Comparison of ENCODE assay signal across 23 cellular contexts in the genomic region with DNA sequence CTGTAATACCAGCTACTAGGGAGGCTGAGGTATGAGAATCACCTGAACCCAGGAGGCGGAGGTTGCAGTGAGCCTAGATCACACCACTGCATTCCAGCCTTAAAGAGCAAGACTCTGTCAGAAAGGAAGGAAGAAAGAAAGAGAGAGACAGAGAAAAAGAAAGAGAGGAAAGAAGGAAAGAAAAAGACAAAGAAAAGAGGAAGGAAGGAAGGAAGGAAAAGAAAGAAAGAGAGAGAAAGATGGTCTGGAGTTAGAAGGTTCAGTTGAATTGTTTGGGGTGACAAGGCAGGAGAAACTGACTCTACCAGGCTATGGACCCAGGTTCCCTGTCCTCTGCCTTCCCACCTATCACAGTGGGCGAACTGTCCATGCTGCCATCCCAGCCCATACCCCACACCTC. TPM values are rescaled to one million over a fixed set of nuclear protein-coding genes. Genes with fewer than 3 reads are reported as not detected.
A peak's percentile ranks its signal among the peaks of the same experiment; 100 is the strongest.
DNase-seq lines count a peak whose midpoint lies in the region; ATAC-seq and TF ChIP-seq lines count a peak whose summit lies in the region.
"Had no signal": no experiment of that assay in that cellular context is flagged by ENCODE, and none has a peak within 500 bp of the region (broad histone marks: within the 10 kb centered on the region; RNA-seq: fewer than 3 reads in every experiment).

No MANE protein-coding gene starts in this region.

- H3K36me3 Mint-ChIP-seq in activated CD8-positive, alpha-beta T cell treated with anti-CD3 and anti-CD28 coated beads, Interleukin-2, amount 10 ng/mL, durations not matched to agents 7 days and 5 days (ENCODE audit: low read depth) = peaks cover 8% of the 10 kb centered on the region
- peaks cover 8% of the 10 kb centered on the region for H3K36me3 Mint-ChIP-seq in activated CD8-positive, alpha-beta T cell treated with anti-CD3 and anti-CD28 coated beads for 36 hours (ENCODE audit: low read depth)
- peaks cover under 1% of the 10 kb centered on the region for H3K36me3 Mint-ChIP-seq in CD4-positive, alpha-beta T cell (ENCODE audit: low read depth)
- no peaks in the 10 kb centered on the region for H3K36me3 Mint-ChIP-seq in activated B cell treated with CpG ODN at 0.5 μM for 24 hours (ENCODE audit: low read depth)
- peaks cover 0 to 4% (median 0%) of the 10 kb centered on the region in 5 donors for H3K36me3 Mint-ChIP-seq in naive thymus-derived CD4-positive, alpha-beta T cell
- H3K36me3 Mint-ChIP-seq in activated CD4-positive, alpha-beta T cell treated with anti-CD3 and anti-CD28 coated beads, Interleukin-2, amount 10 ng/mL, durations not matched to agents 24 days and 14 days (ENCODE audit: low read depth) = no peaks in the 10 kb centered on the region
- H3K36me3 Mint-ChIP-seq: CD14-positive monocyte had no signal

- no peaks in the 10 kb centered on the region for H3K9me3 Mint-ChIP-seq in activated CD8-positive, alpha-beta T cell treated with anti-CD3 and anti-CD28 coated beads, Interleukin-2, amount 10 ng/mL, durations not matched to agents 7 days and 5 days (ENCODE audit: insufficient read depth)
- no peaks in the 10 kb centered on the region for H3K9me3 Mint-ChIP-seq in activated CD8-positive, alpha-beta T cell treated with anti-CD3 and anti-CD28 coated beads for 36 hours
- H3K9me3 Mint-ChIP-seq in CD4-positive, alpha-beta T cell = no peaks in the 10 kb centered on the region
- no peaks in the 10 kb centered on the region for H3K9me3 Mint-ChIP-seq in activated B cell treated with CpG ODN at 0.5 μM for 24 hours
- no peaks in the 10 kb centered on the region for H3K9me3 Mint-ChIP-seq in naive thymus-derived CD4-positive, alpha-beta T cell
- no peaks in the 10 kb centered on the region for H3K9me3 Mint-ChIP-seq in activated CD4-positive, alpha-beta T cell treated with anti-CD3 and anti-CD28 coated beads, Interleukin-2, amount 10 ng/mL, durations not matched to agents 24 days and 14 days
- H3K9me3 Mint-ChIP-seq: HFFc6 had no signal

- CTCF ChIA-PET in activated CD8-positive, alpha-beta T cell treated with anti-CD3 and anti-CD28 coated beads, Interleukin-2, amount 10 ng/mL, durations not matched to agents 7 days and 5 days (lab: Charles Lee) = no interaction called here
- CTCF ChIA-PET in activated CD8-positive, alpha-beta T cell treated with anti-CD3 and anti-CD28 coated beads for 36 hours (lab: Charles Lee) = no interaction called here
- CTCF ChIA-PET in CD4-positive, alpha-beta T cell (lab: Charles Lee) = no interaction called here
- CTCF ChIA-PET in activated B cell treated with CpG ODN at 0.5 μM for 24 hours (lab: Charles Lee) = interaction anchor here (1.1 to 1.4 kb wide), 2 partner anchors 97 to 245 kb away, joined by 3 read pairs; no protein-coding TSS in a partner anchor
- CTCF ChIA-PET in naive thymus-derived CD4-positive, alpha-beta T cell (lab: Charles Lee) = interaction anchor here (1.2 kb wide), 1 partner anchor 9 kb away, joined by 5 read pairs; no protein-coding TSS in a partner anchor

- no peak for DNase-seq in activated CD8-positive, alpha-beta T cell treated with anti-CD3 and anti-CD28 coated beads, Interleukin-2, amount 10 ng/mL, durations not matched to agents 7 days and 5 days
- DNase-seq in activated CD8-positive, alpha-beta T cell treated with anti-CD3 and anti-CD28 coated beads for 36 hours = no peak
- DNase-seq in CD4-positive, alpha-beta T cell = no peak
- no peak for DNase-seq in activated B cell treated with CpG ODN at 0.5 μM for 24 hours
- DNase-seq in naive thymus-derived CD4-positive, alpha-beta T cell = no peak
- DNase-seq in activated CD4-positive, alpha-beta T cell treated with anti-CD3 and anti-CD28 coated beads, Interleukin-2, amount 10 ng/mL, durations not matched to agents 24 days and 14 days = no peak
- DNase-seq: 8988T, COR-L47, DMS79, H7, HFFc6, NCI-H1105, NCI-H146, NCI-H2029, NCI-H345, NCI-H774, SIG-M5, SK-N-SH had no signal

- intact Hi-C loops in activated CD8-positive, alpha-beta T cell treated with anti-CD3 and anti-CD28 coated beads for 36 hours (cut with micrococcal nuclease) = no loop called here
- intact Hi-C loops in CD4-positive, alpha-beta T cell (cut with DNase I, micrococcal nuclease) = no loop called here
- intact Hi-C loops in activated B cell treated with CpG ODN at 0.5 μM for 24 hours (cut with micrococcal nuclease) = loop anchor here (10.0 kb wide), 1 partner anchor 411 kb away; a partner anchor contains a TSS
- intact Hi-C loops in naive thymus-derived CD4-positive, alpha-beta T cell (cut with micrococcal nuclease) = no loop called here
- intact Hi-C loops in activated CD4-positive, alpha-beta T cell treated with anti-CD3 and anti-CD28 coated beads, Interleukin-2, amount 10 ng/mL, durations not matched to agents 24 days and 14 days (cut with micrococcal nuclease) = no loop called here

- no peaks in the 10 kb centered on the region for H3K27me3 ChIP-seq in CD4-positive, alpha-beta T cell (ENCODE audit: control insufficient read depth, insufficient read depth, low read length)
- H3K27me3 ChIP-seq in naive thymus-derived CD4-positive, alpha-beta T cell (ENCODE audit: control insufficient read depth in 2 of 2, insufficient read depth in 2 of 2, low read length in 2 of 2) = no peaks in the 10 kb centered on the region

- H3K4me1 ChIP-seq in naive thymus-derived CD4-positive, alpha-beta T cell (ENCODE audit: control insufficient read depth in 2 of 2, insufficient read depth in 2 of 2, low read length in 2 of 2) = peaks cover 22 to 29% of the 10 kb centered on the region in 2 donors

- no peak for TF ChIP-seq CTCF in activated CD8-positive, alpha-beta T cell treated with anti-CD3 and anti-CD28 coated beads for 36 hours (IDR thresholded peaks at IDR 0.05)
- no peak for TF ChIP-seq CTCF in CD4-positive, alpha-beta T cell (IDR thresholded peaks at IDR 0.05)
- TF ChIP-seq CTCF in activated B cell treated with CpG ODN at 0.5 μM for 24 hours (IDR thresholded peaks at IDR 0.05) = no peak

- H3K27ac ChIP-seq in CD4-positive, alpha-beta T cell (ENCODE audit: low read depth, low read length) = no peak overlapping the region
- no peak overlapping the region for H3K27ac ChIP-seq in naive thymus-derived CD4-positive, alpha-beta T cell (ENCODE audit: low read depth, low read length)
- H3K27ac ChIP-seq: HL-60 had no signal

- H3K4me3 Mint-ChIP-seq in activated CD8-positive, alpha-beta T cell treated with anti-CD3 and anti-CD28 coated beads, Interleukin-2, amount 10 ng/mL, durations not matched to agents 7 days and 5 days = no peak overlapping the region
- H3K4me3 Mint-ChIP-seq in activated CD8-positive, alpha-beta T cell treated with anti-CD3 and anti-CD28 coated beads for 36 hours = no peak overlapping the region
- H3K4me3 Mint-ChIP-seq in CD4-positive, alpha-beta T cell = peak overlapping the region; percentile 57
- peak overlapping the region; percentile 15 for H3K4me3 Mint-ChIP-seq in activated B cell treated with CpG ODN at 0.5 μM for 24 hours
- H3K4me3 Mint-ChIP-seq in naive thymus-derived CD4-positive, alpha-beta T cell = peak overlapping the region in 8 of 10 donors; percentile 1 to 66 (median 26)
- H3K4me3 Mint-ChIP-seq in activated CD4-positive, alpha-beta T cell treated with anti-CD3 and anti-CD28 coated beads, Interleukin-2, amount 10 ng/mL, durations not matched to agents 24 days and 14 days = no peak overlapping the region
- H3K4me3 Mint-ChIP-seq: CD14-positive monocyte, HFFc6 had no signal

- H3K27me3 Mint-ChIP-seq in activated CD8-positive, alpha-beta T cell treated with anti-CD3 and anti-CD28 coated beads, Interleukin-2, amount 10 ng/mL, durations not matched to agents 7 days and 5 days (ENCODE audit: low read depth) = peaks cover 12% of the 10 kb centered on the region
- H3K27me3 Mint-ChIP-seq in activated CD8-positive, alpha-beta T cell treated with anti-CD3 and anti-CD28 coated beads for 36 hours = peaks cover 3% of the 10 kb centered on the region
- H3K27me3 Mint-ChIP-seq in CD4-positive, alpha-beta T cell = peaks cover 2% of the 10 kb centered on the region
- no peaks in the 10 kb centered on the region for H3K27me3 Mint-ChIP-seq in activated B cell treated with CpG ODN at 0.5 μM for 24 hours
- H3K27me3 Mint-ChIP-seq in naive thymus-derived CD4-positive, alpha-beta T cell = peaks cover 0 to 25% (median 0%) of the 10 kb centered on the region in 5 donors
- H3K27me3 Mint-ChIP-seq in activated CD4-positive, alpha-beta T cell treated with anti-CD3 and anti-CD28 coated beads, Interleukin-2, amount 10 ng/mL, durations not matched to agents 24 days and 14 days = peaks cover 7% of the 10 kb centered on the region

- no peaks in the 10 kb centered on the region for H3K9me3 ChIP-seq in CD4-positive, alpha-beta T cell (ENCODE audit: control insufficient read depth, low read length)
- H3K9me3 ChIP-seq in naive thymus-derived CD4-positive, alpha-beta T cell (ENCODE audit: control insufficient read depth in 2 of 3, low read length in 3 of 3) = no peaks in the 10 kb centered on the region
- H3K9me3 ChIP-seq: SK-N-SH had no signal

- ATAC-seq in activated CD8-positive, alpha-beta T cell treated with anti-CD3 and anti-CD28 coated beads, Interleukin-2, amount 10 ng/mL, durations not matched to agents 7 days and 5 days = no peak
- ATAC-seq in activated CD8-positive, alpha-beta T cell treated with anti-CD3 and anti-CD28 coated beads for 36 hours = no peak
- no peak for ATAC-seq in CD4-positive, alpha-beta T cell (ENCODE audit: poor library complexity)
- ATAC-seq in activated B cell treated with CpG ODN at 0.5 μM for 24 hours (ENCODE audit: low read depth) = no peak
- ATAC-seq in naive thymus-derived CD4-positive, alpha-beta T cell = no peak
- ATAC-seq in HG02885 (IDR thresholded peaks at IDR 0.05; ENCODE audit: poor library complexity, unreplicated experiment) = no peak
- no peak for ATAC-seq in HG03432 (IDR thresholded peaks at IDR 0.05; ENCODE audit: unreplicated experiment)
- ATAC-seq: Panc1 had no signal

- H3K4me3 ChIP-seq in naive thymus-derived CD4-positive, alpha-beta T cell (ENCODE audit: low read length) = no peak overlapping the region

- H3K4me1 Mint-ChIP-seq in activated CD8-positive, alpha-beta T cell treated with anti-CD3 and anti-CD28 coated beads, Interleukin-2, amount 10 ng/mL, durations not matched to agents 7 days and 5 days (ENCODE audit: low read depth) = peaks cover 32% of the 10 kb centered on the region
- peaks cover 24% of the 10 kb centered on the region for H3K4me1 Mint-ChIP-seq in activated CD8-positive, alpha-beta T cell treated with anti-CD3 and anti-CD28 coated beads for 36 hours (ENCODE audit: low read depth)
- peaks cover 24% of the 10 kb centered on the region for H3K4me1 Mint-ChIP-seq in CD4-positive, alpha-beta T cell (ENCODE audit: low read depth)
- peaks cover 48% of the 10 kb centered on the region for H3K4me1 Mint-ChIP-seq in activated B cell treated with CpG ODN at 0.5 μM for 24 hours
- H3K4me1 Mint-ChIP-seq in naive thymus-derived CD4-positive, alpha-beta T cell = peaks cover 18 to 31% (median 21%) of the 10 kb centered on the region in 7 donors
- peaks cover 27% of the 10 kb centered on the region for H3K4me1 Mint-ChIP-seq in activated CD4-positive, alpha-beta T cell treated with anti-CD3 and anti-CD28 coated beads, Interleukin-2, amount 10 ng/mL, durations not matched to agents 24 days and 14 days

- POLR2A ChIA-PET in activated CD8-positive, alpha-beta T cell treated with anti-CD3 and anti-CD28 coated beads, Interleukin-2, amount 10 ng/mL, durations not matched to agents 7 days and 5 days (lab: Charles Lee) = no interaction called here
- POLR2A ChIA-PET in activated CD8-positive, alpha-beta T cell treated with anti-CD3 and anti-CD28 coated beads for 36 hours (lab: Charles Lee) = no interaction called here
- POLR2A ChIA-PET in CD4-positive, alpha-beta T cell (lab: Charles Lee) = no interaction called here
- POLR2A ChIA-PET in activated B cell treated with CpG ODN at 0.5 μM for 24 hours (lab: Charles Lee) = interaction anchor here (0.7 kb wide), 3 partner anchors 29 to 599 kb away, joined by 3 to 7 read pairs (median 5); no protein-coding TSS in a partner anchor
- POLR2A ChIA-PET in naive thymus-derived CD4-positive, alpha-beta T cell (lab: Charles Lee) = interaction anchor here (0.6 to 9.6 kb wide), 3 partner anchors 20 to 101 kb away, joined by 3 to 320 read pairs (median 4); no protein-coding TSS in a partner anchor

- H3K36me3 ChIP-seq in naive thymus-derived CD4-positive, alpha-beta T cell (ENCODE audit: control insufficient read depth in 2 of 3, insufficient read depth in 3 of 3, low read length in 3 of 3) = no peaks in the 10 kb centered on the region

- peak overlapping the region; percentile 3 for H3K27ac Mint-ChIP-seq in activated CD8-positive, alpha-beta T cell treated with anti-CD3 and anti-CD28 coated beads, Interleukin-2, amount 10 ng/mL, durations not matched to agents 7 days and 5 days
- no peak overlapping the region for H3K27ac Mint-ChIP-seq in activated CD8-positive, alpha-beta T cell treated with anti-CD3 and anti-CD28 coated beads for 36 hours
- H3K27ac Mint-ChIP-seq in CD4-positive, alpha-beta T cell = peak overlapping the region; percentile 43
- H3K27ac Mint-ChIP-seq in activated B cell treated with CpG ODN at 0.5 μM for 24 hours = peak overlapping the region; percentile 46
- H3K27ac Mint-ChIP-seq in naive thymus-derived CD4-positive, alpha-beta T cell = peak overlapping the region in 6 of 9 donors; percentile 3 to 86 (median 28)
- no peak overlapping the region for H3K27ac Mint-ChIP-seq in activated CD4-positive, alpha-beta T cell treated with anti-CD3 and anti-CD28 coated beads, Interleukin-2, amount 10 ng/mL, durations not matched to agents 24 days and 14 days
- H3K27ac Mint-ChIP-seq: HFFc6 had no signal

RNA-seq across cellular contexts. Expression of a gene that starts 27.4 kb away (rescaled TPM):
- total RNA-seq in activated CD8-positive, alpha-beta T cell treated with anti-CD3 and anti-CD28 coated beads, Interleukin-2, amount 10 ng/mL, durations not matched to agents 7 days and 5 days = 100 to 1,000 TPM; 283 to 285 TPM
- total RNA-seq in activated CD8-positive, alpha-beta T cell treated with anti-CD3 and anti-CD28 coated beads for 36 hours = 100 to 1,000 TPM; 152 to 158 TPM
- total RNA-seq in CD4-positive, alpha-beta T cell = 100 to 1,000 TPM; 202 to 213 TPM
- 238 and 265 TPM in 2 replicates for total RNA-seq in activated B cell treated with CpG ODN at 0.5 μM for 24 hours
- 100 to 1,000 TPM; 269 to 313 (median 283) TPM for total RNA-seq in naive thymus-derived CD4-positive, alpha-beta T cell
- polyA plus RNA-seq in naive thymus-derived CD4-positive, alpha-beta T cell = 100 to 1,000 TPM in 1 of 2 donors, 10 to 100 TPM in 1; 74.9 to 174 TPM
- total RNA-seq in activated CD4-positive, alpha-beta T cell treated with anti-CD3 and anti-CD28 coated beads, Interleukin-2, amount 10 ng/mL, durations not matched to agents 24 days and 14 days = 233 TPM in 2 replicates

RNA-seq across cellular contexts. Expression of a gene that starts 35.4 kb away (rescaled TPM):
- total RNA-seq in activated CD8-positive, alpha-beta T cell treated with anti-CD3 and anti-CD28 coated beads, Interleukin-2, amount 10 ng/mL, durations not matched to agents 7 days and 5 days = 10 to 100 TPM; 21.1 to 23.2 TPM
- total RNA-seq in activated CD8-positive, alpha-beta T cell treated with anti-CD3 and anti-CD28 coated beads for 36 hours = 10 to 100 TPM; 16.2 to 18.1 TPM
- 1 to 10 TPM; 9.1 to 9.2 TPM for total RNA-seq in CD4-positive, alpha-beta T cell
- 8.1 and 9.4 TPM in 2 replicates for total RNA-seq in activated B cell treated with CpG ODN at 0.5 μM for 24 hours
- 10 to 100 TPM in 3 of 5 experiments, 1 to 10 TPM in 2; 9.0 to 18.5 (median 10.0) TPM for total RNA-seq in naive thymus-derived CD4-positive, alpha-beta T cell
- polyA plus RNA-seq in naive thymus-derived CD4-positive, alpha-beta T cell = 1 to 10 TPM; 1.0 to 3.3 TPM
- 35.9 and 37.3 TPM in 2 replicates for total RNA-seq in activated CD4-positive, alpha-beta T cell treated with anti-CD3 and anti-CD28 coated beads, Interleukin-2, amount 10 ng/mL, durations not matched to agents 24 days and 14 days

Comparison
In these comparisons a context has a peak if more than half of its experiments do, and no peak if none do; other contexts are left out.
1. H3K27ac Mint-ChIP-seq: peak in activated CD8-positive, alpha-beta T cell treated with anti-CD3 and anti-CD28 coated beads, Interleukin-2, amount 10 ng/mL, durations not matched to agents 7 days and 5 days (single experiment), CD4-positive, alpha-beta T cell (single experiment), activated B cell treated with CpG ODN at 0.5 μM for 24 hours (single experiment) and naive thymus-derived CD4-positive, alpha-beta T cell (6 of 9); none in activated CD8-positive, alpha-beta T cell treated with anti-CD3 and anti-CD28 coated beads for 36 hours (single experiment) and activated CD4-positive, alpha-beta T cell treated with anti-CD3 and anti-CD28 coated beads, Interleukin-2, amount 10 ng/mL, durations not matched to agents 24 days and 14 days (single experiment).
2. H3K4me3 Mint-ChIP-seq: peak in CD4-positive, alpha-beta T cell (single experiment), activated B cell treated with CpG ODN at 0.5 μM for 24 hours (single experiment) and naive thymus-derived CD4-positive, alpha-beta T cell (8 of 10); none in activated CD8-positive, alpha-beta T cell treated with anti-CD3 and anti-CD28 coated beads, Interleukin-2, amount 10 ng/mL, durations not matched to agents 7 days and 5 days (single experiment), activated CD8-positive, alpha-beta T cell treated with anti-CD3 and anti-CD28 coated beads for 36 hours (single experiment) and activated CD4-positive, alpha-beta T cell treated with anti-CD3 and anti-CD28 coated beads, Interleukin-2, amount 10 ng/mL, durations not matched to agents 24 days and 14 days (single experiment).
3. CTCF ChIA-PET loops: an anchor here in activated B cell treated with CpG ODN at 0.5 μM for 24 hours (1.1 to 1.4 kb wide) and naive thymus-derived CD4-positive, alpha-beta T cell (1.2 kb wide); none called in activated CD8-positive, alpha-beta T cell treated with anti-CD3 and anti-CD28 coated beads, Interleukin-2, amount 10 ng/mL, durations not matched to agents 7 days and 5 days, activated CD8-positive, alpha-beta T cell treated with anti-CD3 and anti-CD28 coated beads for 36 hours and CD4-positive, alpha-beta T cell.
4. POLR2A ChIA-PET loops: an anchor here in activated B cell treated with CpG ODN at 0.5 μM for 24 hours (0.7 kb wide) and naive thymus-derived CD4-positive, alpha-beta T cell (0.6 to 9.6 kb wide); none called in activated CD8-positive, alpha-beta T cell treated with anti-CD3 and anti-CD28 coated beads, Interleukin-2, amount 10 ng/mL, durations not matched to agents 7 days and 5 days, activated CD8-positive, alpha-beta T cell treated with anti-CD3 and anti-CD28 coated beads for 36 hours and CD4-positive, alpha-beta T cell.